ENCODE assay signal across 16 cellular contexts in genomic region chrX:72079607-72080006, GRCh38. TPM values are rescaled to one million over a fixed set of nuclear protein-coding genes. Genes with fewer than 3 reads are reported as not detected.
DNase-seq lines count a peak whose midpoint lies in the region; ATAC-seq lines count a peak whose summit lies in the region.
"Had no signal": no experiment of that assay in that cellular context is flagged by ENCODE, and none has a peak within 500 bp of the region (broad histone marks: within the 10 kb centered on the region; RNA-seq: fewer than 3 reads in every experiment).

No MANE protein-coding gene starts in this region.

- WGBS in trophoblast cell (ENCODE audit: extremely low coverage, insufficient coverage, insufficient read length): no CpG with 5 or more reads among the region's 12 CpGs

- H2AFZ ChIP-seq in trophoblast cell (ENCODE audit: insufficient read depth, low read length, poor library complexity): no peak overlapping the region
- H2AFZ ChIP-seq: GM23248 had no signal

- peaks cover 46 to 52% of the 10 kb centered on the region in 2 experiments for H3K4me1 ChIP-seq in trophoblast cell (ENCODE audit: control insufficient read depth in 1 of 2, insufficient read depth in 2 of 2, low read length in 2 of 2)

- H3K79me1 ChIP-seq in trophoblast cell (ENCODE audit: low read length): peaks cover 37% of the 10 kb centered on the region

- peak overlapping the region; percentile 67 for H3K27ac ChIP-seq in trophoblast cell (ENCODE audit: low read depth, low read length)
- H3K27ac ChIP-seq: GM23248, RWPE1 had no signal

- no peaks in the 10 kb centered on the region for H3K27me3 ChIP-seq in trophoblast cell (ENCODE audit: insufficient read depth, low read length)

- H3K18ac ChIP-seq in trophoblast cell (ENCODE audit: low read length): peak overlapping the region; percentile 38

- no peak overlapping the region for H3K4ac ChIP-seq in trophoblast cell (ENCODE audit: low read depth, low read length)

- no peaks in the 10 kb centered on the region for H3K9me3 ChIP-seq in trophoblast cell (ENCODE audit: insufficient read depth, low read depth, low read length)

- no peak overlapping the region for H2BK12ac ChIP-seq in trophoblast cell (ENCODE audit: low read length)

- DNase-seq in ELF-1 (ENCODE audit: low read depth, low spot score): peak; percentile 77
- DNase-seq in astrocyte of the hippocampus (ENCODE audit: low read depth, low spot score): peak; percentile 4
- peak; percentile 42 for DNase-seq in left ventricle myocardium superior
- no peak for DNase-seq in trophoblast cell
- DNase-seq in activated T-cell treated with anti-CD3 and anti-CD28 coated beads, Interleukin-2, amount 50 U/mL, for 48 hours: no peak
- no peak for DNase-seq in activated CD8-positive, alpha-beta memory T cell treated with anti-CD3 and anti-CD28 coated beads, Interleukin-2, amount 50 U/mL, for 48 hours
- DNase-seq: activated CD4-positive, alpha-beta T cell treated with anti-CD3 and anti-CD28 coated beads, Interleukin-2, amount 50 U/mL, for 1 hour; activated effector memory CD4-positive, alpha-beta T cell treated with Interleukin-2 at 50 U/mL for 16 hours; Calu3; GM23248; mammary epithelial cell; NCI-H187 treated with DMSO at 0.1 percent for 48 hours; stimulated activated CD4-positive, alpha-beta T cell treated with anti-CD3 and anti-CD28 coated beads, Interleukin-15, amount 100 ng/mL, for 24 hours had no signal

- no peaks in the 10 kb centered on the region for H3K36me3 ChIP-seq in trophoblast cell (ENCODE audit: control insufficient read depth in 1 of 2, insufficient read depth in 2 of 2, low read length in 2 of 2)

- no peak overlapping the region for H2AK5ac ChIP-seq in trophoblast cell (ENCODE audit: low read length)

- H3K4me2 ChIP-seq in trophoblast cell (ENCODE audit: low read length): peak overlapping the region; percentile 56

- H3K14ac ChIP-seq in trophoblast cell (ENCODE audit: low read length): peak overlapping the region; percentile 33

- H3K79me2 ChIP-seq in trophoblast cell (ENCODE audit: control insufficient read depth, insufficient read depth, low read length, poor library complexity): peaks cover 2% of the 10 kb centered on the region

- no peak overlapping the region for H4K8ac ChIP-seq in trophoblast cell (ENCODE audit: low read depth, low read length)

- no peak overlapping the region for H4K12ac ChIP-seq in trophoblast cell (ENCODE audit: low read depth, low read length)

- ATAC-seq in left ventricle myocardium superior (peak; percentile 83), HG02678 (IDR thresholded peaks at IDR 0.05; ENCODE audit: unreplicated experiment) (no peak), HG02623 (IDR thresholded peaks at IDR 0.05; ENCODE audit: unreplicated experiment) (no peak)

- peak overlapping the region; percentile 50 for H2BK120ac ChIP-seq in trophoblast cell (ENCODE audit: insufficient read depth, low read length, poor library complexity)

- intact Hi-C loops in left ventricle myocardium superior (cut with micrococcal nuclease): no loop called here

- H2BK5ac ChIP-seq in trophoblast cell (ENCODE audit: low read depth, low read length, poor library complexity): no peak overlapping the region

- H4K91ac ChIP-seq in trophoblast cell (ENCODE audit: low read depth, low read length): peak overlapping the region; percentile 87

- no peak overlapping the region for H3K9ac ChIP-seq in trophoblast cell (ENCODE audit: low read length)
- H3K9ac ChIP-seq: GM23248 had no signal

- no peak overlapping the region for H3K23ac ChIP-seq in trophoblast cell (ENCODE audit: low read length)

- H3K4me3 ChIP-seq in trophoblast cell (ENCODE audit: low read depth, low read length): no peak overlapping the region
- H3K4me3 ChIP-seq: GM23248 had no signal

RNA-seq across cellular contexts. Expression of gene RTL5, which starts 52.1 kb away (rescaled TPM):
- 2.5 TPM for total RNA-seq in left ventricle myocardium superior
- 5.1 and 5.4 TPM in 2 replicates for polyA plus RNA-seq in trophoblast cell (2013)

Comparison
In these comparisons a context has a peak if more than half of its experiments do, and no peak if none do; other contexts are left out.
1. DNase-seq: peak in ELF-1 (single experiment), astrocyte of the hippocampus (single experiment) and left ventricle myocardium superior (single experiment); none in trophoblast cell (0 of 2), activated T-cell treated with anti-CD3 and anti-CD28 coated beads, Interleukin-2, amount 50 U/mL, for 48 hours (0 of 2) and activated CD8-positive, alpha-beta memory T cell treated with anti-CD3 and anti-CD28 coated beads, Interleukin-2, amount 50 U/mL, for 48 hours (single experiment).